9 cellular contexts compared by ENCODE assay signal in the genomic region with DNA sequence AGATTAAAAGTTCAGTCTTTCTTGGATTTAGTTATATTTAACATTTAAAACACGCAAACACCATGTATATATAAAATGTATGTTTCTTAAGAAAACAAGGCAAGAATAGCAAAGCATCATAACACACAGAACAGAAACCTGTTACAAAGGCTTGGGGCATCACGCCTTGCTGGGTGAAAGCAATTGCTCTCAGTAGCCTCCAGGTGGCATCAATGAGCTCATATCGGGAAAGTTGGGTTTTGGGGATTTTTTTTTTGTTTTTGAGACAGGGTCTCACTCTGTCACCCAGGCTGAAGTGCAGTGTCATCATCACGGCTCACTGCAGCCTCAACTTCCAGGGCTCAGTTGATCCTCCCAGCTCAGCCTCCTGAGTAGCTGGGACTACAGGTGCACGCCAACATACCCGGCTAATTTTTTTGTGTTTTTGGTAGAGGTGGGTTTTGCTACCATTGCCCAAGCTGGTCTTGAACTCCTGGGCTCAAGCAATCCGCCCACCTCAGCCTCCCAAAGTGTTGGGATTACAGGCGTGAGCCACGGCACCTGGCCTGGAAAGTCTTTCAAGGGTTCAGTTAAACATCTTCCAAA. TPM values are rescaled to one million over a fixed set of nuclear protein-coding genes. Genes with fewer than 3 reads are reported as not detected.
A peak's percentile ranks its signal among the peaks of the same experiment; 100 is the strongest.
DNase-seq lines count a peak whose midpoint lies in the region; ATAC-seq and TF ChIP-seq lines count a peak whose summit lies in the region.
"Had no signal": no experiment of that assay in that cellular context is flagged by ENCODE, and none has a peak within 500 bp of the region (broad histone marks: within the 10 kb centered on the region; RNA-seq: fewer than 3 reads in every experiment).

No MANE protein-coding gene starts in this region.

- H3K36me3 Mint-ChIP-seq in endodermal cell (ENCODE audit: low read depth), result peaks cover 50% of the 10 kb centered on the region
- H3K36me3 Mint-ChIP-seq in naive thymus-derived CD8-positive, alpha-beta T cell, result peaks cover 0 to 56% (median 15%) of the 10 kb centered on the region in 3 donors

- no peaks in the 10 kb centered on the region for H3K27me3 Mint-ChIP-seq in endodermal cell (ENCODE audit: insufficient read depth)
- no peaks in the 10 kb centered on the region for H3K27me3 Mint-ChIP-seq in naive thymus-derived CD8-positive, alpha-beta T cell

- no peak overlapping the region for H2BK15ac ChIP-seq in IMR-90 (ENCODE audit: low read depth, low read length)

- BruUV-seq in IMR-90 (replicated peaks; lab: Mats Ljungman, UMichigan), result no TSS peak

- TF ChIP-seq POLR2A in IMR-90 (IDR thresholded peaks at IDR 0.05; ENCODE audit: low read depth, low read length), result no peak

- no peak overlapping the region for H2BK120ac ChIP-seq in IMR-90 (ENCODE audit: low read depth, low read length)

- no peak overlapping the region for H2BK20ac ChIP-seq in IMR-90 (ENCODE audit: low read depth, low read length)

- no peak overlapping the region for H2AFZ ChIP-seq in IMR-90 (replicated peaks; ENCODE audit: low read length, poor library complexity)

- intact Hi-C loops in IMR-90 (cut with micrococcal nuclease), result loop anchor here (1.0 kb wide), 1 partner anchor 213 kb away; no protein-coding TSS in a partner anchor

- H3K18ac ChIP-seq in IMR-90 (ENCODE audit: low read depth, low read length), result no peak overlapping the region

- H3K9me1 ChIP-seq in IMR-90 (ENCODE audit: insufficient read depth, low read length), result 0 out of 2 replicates have a peak, but pooled peaks cover 2% of the 10 kb centered on the region

- CTCF ChIA-PET in IMR-90 (lab: Yijun Ruan, JAX), result interaction anchor here (0.6 to 1.5 kb wide), 6 partner anchors 9 to 215 kb away, joined by 3 to 7 read pairs (median 4); no protein-coding TSS in a partner anchor

- POLR2A ChIA-PET in IMR-90 (lab: Charles Lee; ENCODE audit: unreplicated experiment), result interaction anchor here (0.5 kb wide), 1 partner anchor 59 kb away, joined by 4 read pairs; no protein-coding TSS in a partner anchor
- POLR2A ChIA-PET in naive thymus-derived CD8-positive, alpha-beta T cell (lab: Charles Lee), result interaction anchor here (0.9 to 1.2 kb wide), 3 partner anchors 11 to 213 kb away, joined by 3 read pairs; no protein-coding TSS in a partner anchor

- ATAC-seq in IMR-90 (ENCODE audit: low read depth), result no peak
- ATAC-seq in naive thymus-derived CD8-positive, alpha-beta T cell, result peak; percentile 47 to 61
- ATAC-seq in GM21367 (IDR thresholded peaks at IDR 0.05; ENCODE audit: unreplicated experiment), result no peak

- H3K36me3 ChIP-seq in IMR-90 (ENCODE audit: control insufficient read depth, insufficient read depth, low read length), result peaks cover 13% of the 10 kb centered on the region
- H3K36me3 ChIP-seq in endodermal cell (ENCODE audit: control insufficient read depth, insufficient read depth, low read length), result peaks cover 74% of the 10 kb centered on the region

- H3K14ac ChIP-seq in IMR-90 (replicated peaks; ENCODE audit: low read depth, low read length), result no peak overlapping the region

- H3K9me3 Mint-ChIP-seq in endodermal cell, result no peaks in the 10 kb centered on the region
- no peaks in the 10 kb centered on the region for H3K9me3 Mint-ChIP-seq in naive thymus-derived CD8-positive, alpha-beta T cell
- H3K9me3 Mint-ChIP-seq: activated T-cell treated with anti-CD3 and anti-CD28 coated beads, Interleukin-2, amount 50 U/mL, for 4 hours had no signal

- H3K9me3 ChIP-seq in IMR-90 (ENCODE audit: control insufficient read depth, insufficient read depth, low read length) (no peaks in the 10 kb centered on the region), endodermal cell (ENCODE audit: control insufficient read depth, low read length) (no peaks in the 10 kb centered on the region)

- no peak overlapping the region for H3K23ac ChIP-seq in IMR-90 (ENCODE audit: low read depth, low read length)

- dilution Hi-C loops in IMR-90 (cut with HindIII; ENCODE audit: low sequenced_read_pairs, unreplicated experiment), result no loop called here

- H3K4ac ChIP-seq in IMR-90 (ENCODE audit: low read depth, low read length), result no peak overlapping the region

- peaks cover 8 to 33% of the 10 kb centered on the region in 2 experiments; a peak in 3 of 4 replicates for H3K79me1 ChIP-seq in IMR-90 (ENCODE audit: low read depth in 1 of 2, low read length in 2 of 2)

- in situ Hi-C loops in IMR-90 (cut with MboI; ENCODE audit: low sequenced_read_pairs), result no loop called here

- no peaks in the 10 kb centered on the region for H3K27me3 ChIP-seq in IMR-90 (ENCODE audit: control insufficient read depth, insufficient read depth, low read length)
- no peaks in the 10 kb centered on the region for H3K27me3 ChIP-seq in endodermal cell (ENCODE audit: control insufficient read depth, insufficient read depth, low read length, poor library complexity, severe bottlenecking)

- no peak overlapping the region for H2AK5ac ChIP-seq in IMR-90 (ENCODE audit: low read depth, low read length)

- no peak overlapping the region for H3K27ac ChIP-seq in IMR-90 (ENCODE audit: insufficient read depth, low read length)
- H3K27ac ChIP-seq in endodermal cell (ENCODE audit: low read depth, low read length), result no peak overlapping the region

- H3K4me3 Mint-ChIP-seq in endodermal cell, result no peak overlapping the region
- no peak overlapping the region for H3K4me3 Mint-ChIP-seq in naive thymus-derived CD8-positive, alpha-beta T cell
- H3K4me3 Mint-ChIP-seq: activated T-cell treated with anti-CD3 and anti-CD28 coated beads, Interleukin-2, amount 50 U/mL, for 4 hours had no signal

- no peak overlapping the region for H4K91ac ChIP-seq in IMR-90 (ENCODE audit: insufficient read depth, low read depth, low read length)

- H3K56ac ChIP-seq in IMR-90 (ENCODE audit: extremely low read depth, insufficient read depth, low read length), result no peak overlapping the region

- H3K4me2 ChIP-seq in IMR-90 (ENCODE audit: low read depth, low read length), result no peak overlapping the region

- no peak overlapping the region for H4K8ac ChIP-seq in IMR-90 (ENCODE audit: low read depth in 2 of 2, low read length in 2 of 2)

- TF ChIP-seq CTCF in IMR-90 (conservative IDR thresholded peaks at IDR 0.05; ENCODE audit: low read depth, low read length), result peak; percentile 71
- peak; percentile 84 for TF ChIP-seq CTCF in endodermal cell (conservative IDR thresholded peaks at IDR 0.05)

- H2BK5ac ChIP-seq in IMR-90 (ENCODE audit: low read depth, low read length, poor library complexity, severe bottlenecking), result no peak overlapping the region

- H3K4me1 Mint-ChIP-seq in endodermal cell, result no peaks in the 10 kb centered on the region
- H3K4me1 Mint-ChIP-seq in naive thymus-derived CD8-positive, alpha-beta T cell, result peaks cover 0 to 6% (median 0%) of the 10 kb centered on the region in 4 donors

- H3K4me3 ChIP-seq in IMR-90 (ENCODE audit: insufficient read depth, low read depth, low read length) (no peak overlapping the region), endodermal cell (ENCODE audit: low read length) (no peak overlapping the region)

- peaks cover 9% of the 10 kb centered on the region for H3K4me1 ChIP-seq in IMR-90 (ENCODE audit: control insufficient read depth, insufficient read depth, low read length)
- no peaks in the 10 kb centered on the region for H3K4me1 ChIP-seq in endodermal cell (ENCODE audit: control insufficient read depth, insufficient read depth, low read length)

- no peak overlapping the region for H3K27ac Mint-ChIP-seq in endodermal cell
- H3K27ac Mint-ChIP-seq in naive thymus-derived CD8-positive, alpha-beta T cell, result peak overlapping the region in 2 of 10 donors; percentile 29 to 37

- peaks cover 28% of the 10 kb centered on the region for H4K20me1 ChIP-seq in IMR-90 (ENCODE audit: insufficient read depth, low read length)

- no peak overlapping the region for H3K9ac ChIP-seq in IMR-90 (ENCODE audit: low read depth, low read length)
- no peak overlapping the region for H3K9ac ChIP-seq in endodermal cell (ENCODE audit: extremely low read depth, low read length, poor library complexity, severe bottlenecking)

- no CpG with 5 or more reads among the region's 9 CpGs for WGBS in IMR-90 (ENCODE audit: extremely low coverage in 2 of 2, insufficient read length in 1 of 2), 2 experiments
- 35 to 66% methylated on average over 2 to 8 of the region's 9 CpGs for WGBS in endodermal cell (ENCODE audit: insufficient coverage in 1 of 2, insufficient read length in 1 of 2), 2 experiments

- H4K5ac ChIP-seq in IMR-90 (ENCODE audit: low read depth, low read length), result no peak overlapping the region

- DNase-seq in NCI-H1092 (lab: John Stamatoyannopoulos, UW) (peak; percentile 2), NCI-H1092 treated with DMSO at 0.1 percent for 48 hours (lab: John Stamatoyannopoulos, UW) (no peak), IMR-90 (peak; percentile 42), SW480 (ENCODE audit: low spot score) (peak; percentile 30), endodermal cell (peak; percentile 81), NCI-H1048 (lab: John Stamatoyannopoulos, UW) (no peak)
- DNase-seq in naive thymus-derived CD8-positive, alpha-beta T cell, result peak in 8 of 10 donors; percentile 11 to 47 (median 30)
- DNase-seq: activated T-cell treated with anti-CD3 and anti-CD28 coated beads, Interleukin-2, amount 50 U/mL, for 4 hours had no signal

- peak; percentile 59 for TF ChIP-seq RAD21 in IMR-90 (IDR thresholded peaks at IDR 0.05; ENCODE audit: low read length)

- no peak overlapping the region for H2AK9ac ChIP-seq in IMR-90 (replicated peaks; ENCODE audit: low read depth, low read length, poor library complexity)

TF ChIP-seq in IMR-90, 13 proteins besides CTCF, POLR2A, EP300 and RAD21:
- TF ChIP-seq MAZ (IDR thresholded peaks at IDR 0.05; ENCODE audit: borderline replicate concordance, low read depth, low read length), result no peak
- peak; percentile 66 for TF ChIP-seq SMC3 (IDR thresholded peaks at IDR 0.05; ENCODE audit: low read depth, low read length)

RNA-seq across cellular contexts. Expression of a gene that starts 56.9 kb away (rescaled TPM):
- total RNA-seq in IMR-90 (2012; rRNA removed) (14.7 and 15.2 TPM in 2 replicates), endodermal cell (1 to 10 TPM; 6.7 to 6.8 TPM)
- 22.2 and 23.6 TPM in 2 replicates for polyA plus RNA-seq in IMR-90 (2012; rRNA removed)
- polyA plus RNA-seq in IMR-90 (2012; cell fraction: cytosol; rRNA removed), result 32.8 and 33.6 TPM in 2 replicates
- polyA plus RNA-seq in IMR-90 (2012; cell fraction: nucleus; rRNA removed; ENCODE audit: low replicate concordance), result 9.0 and 14.1 TPM in 2 replicates
- polyA plus RNA-seq in endodermal cell (2013, experiment 1 of 2), result 18.3 TPM
- polyA plus RNA-seq in endodermal cell (2013, experiment 2 of 2), result 15.6 TPM
- total RNA-seq in naive thymus-derived CD8-positive, alpha-beta T cell, result 10 to 100 TPM; 11.1 to 13.0 TPM
- polyA plus RNA-seq in naive thymus-derived CD8-positive, alpha-beta T cell, result 10 to 100 TPM; 13.7 to 17.3 (median 17.1) TPM

RNA-seq across cellular contexts. Expression of a gene that starts 57.1 kb away (rescaled TPM):
- 32.2 and 34.4 TPM in 2 replicates for total RNA-seq in IMR-90 (2012; rRNA removed)
- 11.4 and 13.3 TPM in 2 replicates for polyA plus RNA-seq in IMR-90 (2012; rRNA removed)
- 6.0 and 6.6 TPM in 2 replicates for polyA plus RNA-seq in IMR-90 (2012; cell fraction: cytosol; rRNA removed)
- polyA plus RNA-seq in IMR-90 (2012; cell fraction: nucleus; rRNA removed; ENCODE audit: low replicate concordance), result 28.8 and 34.0 TPM in 2 replicates
- total RNA-seq in endodermal cell, result 10 to 100 TPM; 21.5 to 29.4 TPM
- 15.0 TPM for polyA plus RNA-seq in endodermal cell (2013, experiment 1 of 2)
- polyA plus RNA-seq in endodermal cell (2013, experiment 2 of 2), result 14.1 TPM
- total RNA-seq in naive thymus-derived CD8-positive, alpha-beta T cell, result 10 to 100 TPM; 89.2 to 91.2 TPM
- polyA plus RNA-seq in naive thymus-derived CD8-positive, alpha-beta T cell, result 1 to 10 TPM; 3.5 to 7.5 (median 3.7) TPM

Comparison
In these comparisons a context has a peak if more than half of its experiments do, and no peak if none do; other contexts are left out.
1. DNase-seq: peak in NCI-H1092 (single experiment), IMR-90 (single experiment), SW480 (single experiment), endodermal cell (single experiment) and naive thymus-derived CD8-positive, alpha-beta T cell (8 of 10); none in NCI-H1092 treated with DMSO at 0.1 percent for 48 hours (single experiment) and NCI-H1048 (single experiment).
2. ATAC-seq: peak in naive thymus-derived CD8-positive, alpha-beta T cell (2 of 2); none in IMR-90 (single experiment) and GM21367 (single experiment).